In the genomic region with DNA sequence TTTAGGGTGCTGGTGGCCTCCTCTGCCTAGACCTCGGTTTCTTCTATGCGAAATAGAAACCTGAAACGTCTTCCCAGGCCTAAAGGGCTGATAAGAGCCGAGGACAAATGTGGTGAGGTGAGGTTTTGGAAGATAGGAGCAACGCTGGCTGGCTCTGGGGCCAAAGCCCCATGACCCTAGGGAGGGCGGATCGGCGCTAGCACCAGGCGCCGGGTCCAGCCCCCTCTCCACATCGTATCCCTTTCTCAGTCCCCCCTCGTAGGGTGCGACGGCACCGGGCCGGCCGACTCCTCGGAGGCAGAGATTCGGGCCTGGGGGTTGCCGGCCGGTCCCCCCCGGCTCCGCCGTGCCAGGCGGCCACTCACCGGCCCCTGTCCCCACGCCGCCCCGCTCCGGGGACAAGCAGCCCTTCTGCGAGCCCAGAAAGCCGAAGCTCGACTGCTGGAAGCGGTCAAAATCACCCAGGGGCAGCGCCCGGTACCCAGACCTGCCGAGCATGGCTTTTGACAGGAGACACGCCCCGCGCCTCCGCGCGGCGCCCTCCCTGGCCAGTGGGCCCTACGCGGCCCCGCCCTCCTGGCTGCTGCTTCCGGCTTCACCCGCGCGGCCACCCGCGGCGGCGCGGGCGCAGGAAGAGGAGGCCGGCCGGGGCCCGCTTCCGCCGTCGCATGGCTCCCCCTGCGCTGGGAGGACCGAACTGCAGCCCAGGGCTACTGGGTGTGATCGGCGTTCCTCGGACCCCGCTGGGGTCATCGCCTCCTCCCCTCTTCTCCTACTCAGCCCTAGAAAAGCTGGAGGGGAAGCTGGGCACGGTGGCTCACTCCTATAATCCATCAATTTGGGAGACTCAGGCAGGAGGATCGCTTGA, we compare ENCODE assay signal across 1 cellular context.
TF ChIP-seq lines count a peak whose summit lies in the region.

A gene with protein sequence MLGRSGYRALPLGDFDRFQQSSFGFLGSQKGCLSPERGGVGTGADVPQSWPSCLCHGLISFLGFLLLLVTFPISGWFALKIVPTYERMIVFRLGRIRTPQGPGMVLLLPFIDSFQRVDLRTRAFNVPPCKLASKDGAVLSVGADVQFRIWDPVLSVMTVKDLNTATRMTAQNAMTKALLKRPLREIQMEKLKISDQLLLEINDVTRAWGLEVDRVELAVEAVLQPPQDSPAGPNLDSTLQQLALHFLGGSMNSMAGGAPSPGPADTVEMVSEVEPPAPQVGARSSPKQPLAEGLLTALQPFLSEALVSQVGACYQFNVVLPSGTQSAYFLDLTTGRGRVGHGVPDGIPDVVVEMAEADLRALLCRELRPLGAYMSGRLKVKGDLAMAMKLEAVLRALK (minus strand): TSS at position 570 of the 868 bp plus-strand sequence. CDS start 72 bp downstream, at position 498.

TF ChIP-seq in HEK293, 187 proteins besides CTCF, POLR2A, EP300 and RAD21 (continued from another document):
- TF ChIP-seq PRDM4 (tag by site-specific recombination; IDR thresholded peaks at IDR 0.05): no peak
- no peak for TF ChIP-seq ZNF24 (tag by site-specific recombination; IDR thresholded peaks at IDR 0.05)
- no peak for TF ChIP-seq ZNF677 (tag by site-specific recombination; IDR thresholded peaks at IDR 0.05)
- TF ChIP-seq ZNF132 (tag by site-specific recombination; IDR thresholded peaks at IDR 0.05; ENCODE audit: borderline replicate concordance): no peak
- TF ChIP-seq ZNF670 (tag by site-specific recombination; IDR thresholded peaks at IDR 0.05; ENCODE audit: low read depth): no peak
- TF ChIP-seq ZFP3 (tag by site-specific recombination; IDR thresholded peaks at IDR 0.05; ENCODE audit: low read depth): no peak
- TF ChIP-seq KLF1 (tag by site-specific recombination; IDR thresholded peaks at IDR 0.05): peak; percentile 46
- peak; percentile 62 for TF ChIP-seq ZNF629 (tag by site-specific recombination; IDR thresholded peaks at IDR 0.05)
- TF ChIP-seq ZNF133 (tag by site-specific recombination; IDR thresholded peaks at IDR 0.05): no peak
- no peak for TF ChIP-seq ZNF830 (tag by site-specific recombination; IDR thresholded peaks at IDR 0.05; ENCODE audit: low read depth)
- peak; percentile 89 for TF ChIP-seq KLF9 (tag by site-specific recombination; IDR thresholded peaks at IDR 0.05; ENCODE audit: low read depth)
- TF ChIP-seq ZNF624 (tag by site-specific recombination; IDR thresholded peaks at IDR 0.05): no peak
- TF ChIP-seq ZNF175 (tag by site-specific recombination; IDR thresholded peaks at IDR 0.05): no peak
- TF ChIP-seq, protein P1, sequence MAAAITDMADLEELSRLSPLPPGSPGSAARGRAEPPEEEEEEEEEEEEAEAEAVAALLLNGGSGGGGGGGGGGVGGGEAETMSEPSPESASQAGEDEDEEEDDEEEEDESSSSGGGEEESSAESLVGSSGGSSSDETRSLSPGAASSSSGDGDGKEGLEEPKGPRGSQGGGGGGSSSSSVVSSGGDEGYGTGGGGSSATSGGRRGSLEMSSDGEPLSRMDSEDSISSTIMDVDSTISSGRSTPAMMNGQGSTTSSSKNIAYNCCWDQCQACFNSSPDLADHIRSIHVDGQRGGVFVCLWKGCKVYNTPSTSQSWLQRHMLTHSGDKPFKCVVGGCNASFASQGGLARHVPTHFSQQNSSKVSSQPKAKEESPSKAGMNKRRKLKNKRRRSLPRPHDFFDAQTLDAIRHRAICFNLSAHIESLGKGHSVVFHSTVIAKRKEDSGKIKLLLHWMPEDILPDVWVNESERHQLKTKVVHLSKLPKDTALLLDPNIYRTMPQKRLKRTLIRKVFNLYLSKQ (tag by site-specific recombination; IDR thresholded peaks at IDR 0.05; ENCODE audit: borderline replicate concordance): no peak
- no peak for TF ChIP-seq FEZF1 (tag by site-specific recombination; IDR thresholded peaks at IDR 0.05)
